Comparison of ENCODE assay signal across 11 cellular contexts in the genomic region with DNA sequence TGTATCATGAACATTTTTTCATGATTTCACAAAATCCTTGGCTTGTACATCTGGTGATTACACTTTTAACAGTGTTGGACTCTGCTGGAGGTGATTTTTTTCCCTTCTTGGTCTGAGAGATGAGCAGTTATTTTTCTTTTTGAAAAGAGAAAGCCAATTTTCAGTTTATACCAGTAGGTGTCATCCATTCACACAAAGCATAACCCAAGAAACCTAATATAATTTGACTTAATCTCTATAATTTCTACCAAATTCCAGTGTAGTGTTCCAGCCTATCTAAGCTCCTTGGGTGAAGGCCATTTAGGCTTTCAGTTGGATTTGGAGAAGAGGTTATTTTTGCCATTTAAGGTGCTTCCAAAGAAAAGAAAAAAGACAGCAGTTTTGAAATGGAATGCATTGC. TPM values are rescaled to one million over a fixed set of nuclear protein-coding genes. Genes with fewer than 3 reads are reported as not detected.
A peak's percentile ranks its signal among the peaks of the same experiment; 100 is the strongest.
DNase-seq lines count a peak whose midpoint lies in the region; ATAC-seq, FAIRE-seq and TF ChIP-seq lines count a peak whose summit lies in the region.
"Had no signal": no experiment of that assay in that cellular context is flagged by ENCODE, and none has a peak within 500 bp of the region (broad histone marks: within the 10 kb centered on the region; RNA-seq: fewer than 3 reads in every experiment).

No MANE protein-coding gene starts in this region.

- H3K4me2 ChIP-seq in GM12878 (ENCODE audit: control insufficient read depth, insufficient read depth), result no peak overlapping the region

- SMC1A ChIA-PET in GM12878 (lab: Charles Lee; ENCODE audit: uncharacterized antibody, unreplicated experiment), result no interaction called here

- no peak overlapping the region for H3K27ac ChIP-seq in GM12878 (ENCODE audit: control insufficient read depth, insufficient read depth)

- ATAC-seq in GM12878, result no peak; the same call in 2 of the 3 replicates
- no peak for ATAC-seq in HG03378 (IDR thresholded peaks at IDR 0.05; ENCODE audit: unreplicated experiment)

- RAD21 ChIA-PET in GM12878 (lab: Charles Lee; ENCODE audit: unreplicated experiment), result no interaction called here

- H3K27me3 Mint-ChIP-seq in Calu3 (ENCODE audit: unreplicated experiment), result no peaks in the 10 kb centered on the region

- no peak for FAIRE-seq in GM12878 (lab: Jason Lieb, UNC)
- FAIRE-seq: colon had no signal

- TF ChIP-seq RAD21 in GM12878 (IDR thresholded peaks at IDR 0.05; ENCODE audit: insufficient read depth, low read depth, low read length), result peak; percentile 32; the same call in 1 of the 2 replicates

- H3K27me3 ChIP-seq in GM12878 (replicated peaks in 1 of 2; ENCODE audit: control insufficient read depth in 2 of 2, insufficient read depth in 2 of 2, low read length in 1 of 2), result no peaks in the 10 kb centered on the region

- no peak for TF ChIP-seq EP300 in GM12878 (IDR thresholded peaks at IDR 0.05; ENCODE audit: borderline replicate concordance in 1 of 2, control insufficient read depth in 1 of 2, low read depth in 2 of 2, low read length in 2 of 2)

- H3K27ac Mint-ChIP-seq in Calu3 (ENCODE audit: unreplicated experiment), result no peak overlapping the region

- BruUV-seq in GM12878 (replicated peaks; lab: Mats Ljungman, UMichigan) (no TSS peak), Calu3 (replicated peaks; lab: Mats Ljungman, UMichigan) (no TSS peak)

- intact Hi-C loops in GM12878 (cut with micrococcal nuclease; ENCODE audit: unreplicated experiment) (loop anchor here (2.0 to 10.0 kb wide), 2 partner anchors 122 to 246 kb away; no protein-coding TSS in a partner anchor), Calu3 (cut with micrococcal nuclease; ENCODE audit: unreplicated experiment) (loop anchor here (5.0 kb wide), 1 partner anchor 123 kb away; no protein-coding TSS in a partner anchor)

- in situ Hi-C loops in GM12878 (cut with MboI), result no loop called here

- CTCF ChIA-PET in GM12878 (lab: Yijun Ruan, JAX), result interaction anchor here (0.5 to 1.4 kb wide), 3 partner anchors 65 to 249 kb away, joined by 3 to 5 read pairs (median 4); no protein-coding TSS in a partner anchor
- CTCF ChIA-PET in Calu3 (lab: Charles Lee), result no interaction called here

- no peak overlapping the region for H3K9ac ChIP-seq in GM12878 (ENCODE audit: control insufficient read depth, insufficient read depth, low read length)

- no peak overlapping the region for H3K4me3 Mint-ChIP-seq in Calu3 (ENCODE audit: low read depth, unreplicated experiment)

- DNase-seq in EH (ENCODE audit: low read depth) (peak; percentile 7), Kasumi-1 (lab: John Stamatoyannopoulos, UW) (peak; percentile 5 to 24), GM12878 (ENCODE audit: low read depth, low spot score) (no peak), lung microvascular endothelial cell (ENCODE audit: low read depth in 2 of 2) (peak; percentile 9 to 21), middle frontal gyrus (ENCODE audit: extremely low spot score, low spot score) (no peak), Calu3 (no peak), inferior parietal cortex (ENCODE audit: extremely low spot score) (no peak)
- DNase-seq: activated CD4-positive, alpha-beta T cell treated with anti-CD3 and anti-CD28 coated beads for 1 hour; NCI-H345 had no signal

- H3K79me2 ChIP-seq in GM12878 (ENCODE audit: control insufficient read depth, insufficient read depth, low read length), result no peaks in the 10 kb centered on the region

- H4K20me1 ChIP-seq in GM12878 (ENCODE audit: control insufficient read depth, insufficient read depth), result no peaks in the 10 kb centered on the region

- no peaks in the 10 kb centered on the region for H3K9me3 Mint-ChIP-seq in Calu3 (ENCODE audit: low read depth, unreplicated experiment)

- H3K4me1 Mint-ChIP-seq in Calu3 (ENCODE audit: low read depth, unreplicated experiment), result no peaks in the 10 kb centered on the region

- TF ChIP-seq POLR2A in GM12878 (IDR thresholded peaks at IDR 0.05; ENCODE audit: low read depth, low read length), result no peak

- POLR2A ChIA-PET in GM12878 (lab: Charles Lee), result no interaction called here

- no peaks in the 10 kb centered on the region for H3K4me1 ChIP-seq in GM12878 (ENCODE audit: control insufficient read depth, insufficient read depth, low read length)

- no peak overlapping the region for H3K4me3 ChIP-seq in GM12878

- no peaks in the 10 kb centered on the region for H3K36me3 Mint-ChIP-seq in Calu3 (ENCODE audit: insufficient read depth, unreplicated experiment)

- H2AFZ ChIP-seq in GM12878 (ENCODE audit: control insufficient read depth, low read depth, low read length), result no peak overlapping the region

- no peaks in the 10 kb centered on the region for H3K36me3 ChIP-seq in GM12878 (ENCODE audit: control insufficient read depth in 2 of 2, insufficient read depth in 2 of 2, low read length in 1 of 2)

- peak in 2 of 3 experiments; percentile 14 to 21; a peak in 3 of 6 replicates for TF ChIP-seq CTCF in GM12878 (IDR thresholded peaks at IDR 0.05 in 2 of 3, conservative IDR thresholded peaks at IDR 0.05 in 1 of 3; ENCODE audit: control insufficient read depth in 2 of 3, extremely low read depth in 1 of 3, insufficient read depth in 1 of 3, low read depth in 3 of 3, low read length in 3 of 3)
- no peak for TF ChIP-seq CTCF in Calu3 (IDR thresholded peaks at IDR 0.05; ENCODE audit: unreplicated experiment)

- H3K9me3 ChIP-seq in GM12878 (replicated peaks; ENCODE audit: control insufficient read depth, insufficient read depth, low read length), result peaks cover 2% of the 10 kb centered on the region; the same call in 1 of the 3 replicates

TF ChIP-seq in GM12878, 131 proteins besides CTCF, POLR2A, EP300 and RAD21:
- TF ChIP-seq, protein P1, sequence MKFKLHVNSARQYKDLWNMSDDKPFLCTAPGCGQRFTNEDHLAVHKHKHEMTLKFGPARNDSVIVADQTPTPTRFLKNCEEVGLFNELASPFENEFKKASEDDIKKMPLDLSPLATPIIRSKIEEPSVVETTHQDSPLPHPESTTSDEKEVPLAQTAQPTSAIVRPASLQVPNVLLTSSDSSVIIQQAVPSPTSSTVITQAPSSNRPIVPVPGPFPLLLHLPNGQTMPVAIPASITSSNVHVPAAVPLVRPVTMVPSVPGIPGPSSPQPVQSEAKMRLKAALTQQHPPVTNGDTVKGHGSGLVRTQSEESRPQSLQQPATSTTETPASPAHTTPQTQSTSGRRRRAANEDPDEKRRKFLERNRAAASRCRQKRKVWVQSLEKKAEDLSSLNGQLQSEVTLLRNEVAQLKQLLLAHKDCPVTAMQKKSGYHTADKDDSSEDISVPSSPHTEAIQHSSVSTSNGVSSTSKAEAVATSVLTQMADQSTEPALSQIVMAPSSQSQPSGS (IDR thresholded peaks at IDR 0.05; ENCODE audit: low read length), result no peak
- TF ChIP-seq, protein P2, sequence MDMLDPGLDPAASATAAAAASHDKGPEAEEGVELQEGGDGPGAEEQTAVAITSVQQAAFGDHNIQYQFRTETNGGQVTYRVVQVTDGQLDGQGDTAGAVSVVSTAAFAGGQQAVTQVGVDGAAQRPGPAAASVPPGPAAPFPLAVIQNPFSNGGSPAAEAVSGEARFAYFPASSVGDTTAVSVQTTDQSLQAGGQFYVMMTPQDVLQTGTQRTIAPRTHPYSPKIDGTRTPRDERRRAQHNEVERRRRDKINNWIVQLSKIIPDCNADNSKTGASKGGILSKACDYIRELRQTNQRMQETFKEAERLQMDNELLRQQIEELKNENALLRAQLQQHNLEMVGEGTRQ (IDR thresholded peaks at IDR 0.05; ENCODE audit: borderline replicate concordance, low read depth, low read length), result no peak
- TF ChIP-seq JUNB (IDR thresholded peaks at IDR 0.05) (no peak), SREBF2 (IDR thresholded peaks at IDR 0.05; ENCODE audit: low read length) (no peak), MYB (IDR thresholded peaks at IDR 0.05; ENCODE audit: borderline replicate concordance, low read depth, low read length) (no peak), CREM (IDR thresholded peaks at IDR 0.05; ENCODE audit: low read depth) (no peak), TCF3 (IDR thresholded peaks at IDR 0.05; ENCODE audit: borderline replicate concordance, insufficient read depth, low read depth, low read length) (no peak), CHD2 (IDR thresholded peaks at IDR 0.05; ENCODE audit: borderline replicate concordance, low read depth, low read length) (no peak), SP1 (IDR thresholded peaks at IDR 0.05; ENCODE audit: low read depth, low read length) (no peak), SREBF1 (IDR thresholded peaks at IDR 0.05; ENCODE audit: low read length) (no peak)

RNA-seq across cellular contexts. Expression of a gene that starts 7.7 kb away (rescaled TPM):
- total RNA-seq in GM12878 (2013; cell fraction: nucleolus; rRNA removed), result 0.23 and 0.29 TPM in 2 replicates
- total RNA-seq in GM12878 (2014; rRNA removed), result 0.93 and 1.1 TPM in 2 replicates
- 0.85 and 0.92 TPM in 2 replicates for total RNA-seq in GM12878 (2014; rRNA removed; fragmentation: Illumina TruSeq; extraction: Trizol)
- 0.77 and 1.0 TPM in 2 replicates for total RNA-seq in GM12878 (2021)
- polyA plus RNA-seq in GM12878 (2011; ENCODE audit: low read depth), result not detected
- polyA plus RNA-seq in GM12878 (2011; rRNA removed), result 36.0 and 46.8 TPM in 2 replicates
- 19.6 and 25.3 TPM in 2 replicates for polyA plus RNA-seq in GM12878 (2011; cell fraction: cytosol; rRNA removed)
- polyA plus RNA-seq in GM12878 (2011; cell fraction: nucleus; rRNA removed), result 13.4 and 19.2 TPM in 2 replicates
- polyA plus RNA-seq in GM12878 (2012), result not detected in 2 replicates
- 0.90 and 1.4 TPM in 2 replicates for polyA plus RNA-seq in GM12878 (2014; fragmentation: Illumina TruSeq; extraction: Trizol)
- polyA plus RNA-seq in GM12878 (2014; fragmentation: Nextera tagmentation; extraction: Ambion mirVana), result 1 to 10 TPM in 1 of 2 experiments, under 1 TPM in 1; 0.75 to 1.5 TPM
- 0.47 and 0.76 TPM in 2 replicates for polyA plus RNA-seq in GM12878 (2014; rRNA removed)
- under 1 TPM; 0.47 to 0.68 TPM for polyA plus RNA-seq in GM12878 (2016; fragmentation: Nextera tagmentation; extraction: Ambion mirVana)
- polyA minus RNA-seq in GM12878 (2011; rRNA and poly(A)+ RNA removed), result 25.7 and 27.1 TPM in 2 replicates
- polyA minus RNA-seq in GM12878 (2011; cell fraction: cytosol; rRNA and poly(A)+ RNA removed), result 6.4 and 6.5 TPM in 2 replicates
- 5.9 and 7.0 TPM in 2 replicates for polyA minus RNA-seq in GM12878 (2011; cell fraction: nucleus; rRNA and poly(A)+ RNA removed)
- not detected in 2 replicates for total RNA-seq in lung microvascular endothelial cell
- not detected in 2 replicates for total RNA-seq in Calu3 (2022)

Comparison
In these comparisons a context has a peak if more than half of its experiments do, and no peak if none do; other contexts are left out.
1. DNase-seq: peak in EH (single experiment), Kasumi-1 (2 of 2) and lung microvascular endothelial cell (2 of 2); none in GM12878 (single experiment), middle frontal gyrus (single experiment), Calu3 (single experiment) and inferior parietal cortex (single experiment).